In the genomic region with DNA sequence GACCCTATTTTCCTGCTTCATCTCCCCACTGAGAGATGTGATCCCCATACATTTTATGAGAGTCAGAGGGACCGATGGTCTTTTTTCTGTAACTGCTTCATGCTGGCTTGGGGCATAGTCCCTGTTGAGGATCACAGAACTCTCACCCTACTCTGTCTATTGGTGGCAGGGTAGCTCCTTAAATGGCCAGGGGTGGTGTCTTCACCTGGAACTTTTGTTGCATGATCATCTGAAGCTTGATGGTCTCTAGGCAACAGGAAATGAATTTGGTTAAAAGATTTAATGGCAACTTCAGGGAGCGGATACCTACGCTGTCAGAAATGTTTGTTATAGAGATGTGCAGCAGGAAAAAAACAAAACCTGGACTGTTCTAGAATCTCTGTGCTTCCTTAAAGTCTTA, we compare ENCODE assay signal across 20 cellular contexts.
A peak's percentile ranks its signal among the peaks of the same experiment; 100 is the strongest.
DNase-seq lines count a peak whose midpoint lies in the region; ATAC-seq, FAIRE-seq and TF ChIP-seq lines count a peak whose summit lies in the region.
"Had no signal": no experiment of that assay in that cellular context is flagged by ENCODE, and none has a peak within 500 bp of the region (broad histone marks: within the 10 kb centered on the region; RNA-seq: fewer than 3 reads in every experiment).

No MANE protein-coding gene starts in this region.

- RAD21 ChIA-PET in GM12878 (lab: Charles Lee; ENCODE audit: unreplicated experiment): interaction anchor here (1.0 to 3.7 kb wide), 5 partner anchors 8 to 218 kb away, joined by 3 to 28 read pairs (median 3); no protein-coding TSS in a partner anchor

- H3K27ac ChIP-seq in liver (ENCODE audit: low read depth in 1 of 2, low read length in 2 of 2) (no peak overlapping the region), HepG2 (ENCODE audit: extremely low read length, insufficient read depth, low read length) (no peak overlapping the region), GM12878 (ENCODE audit: control insufficient read depth, insufficient read depth) (no peak overlapping the region)
- H3K27ac ChIP-seq: cardiac muscle cell, KMS-11, thoracic aorta had no signal

- POLR2A ChIA-PET in HepG2 (lab: Yijun Ruan, JAX): no interaction called here
- POLR2A ChIA-PET in GM12878 (lab: Charles Lee): interaction anchor here (1.1 kb wide), 1 partner anchor 87 kb away, joined by 4 read pairs; no protein-coding TSS in a partner anchor

- WGBS in liver: 92% methylated on average over 3 of the region's 3 CpGs
- WGBS in HepG2 (ENCODE audit: low lambda C conversion rate): 42% methylated on average over 3 of the region's 3 CpGs
- 31% methylated on average over 3 of the region's 3 CpGs for WGBS in GM12878 (ENCODE audit: insufficient coverage, insufficient replicate concordance, low lambda C conversion rate, missing lambda C conversion rate)

- no peaks in the 10 kb centered on the region for H3K36me3 ChIP-seq in liver (ENCODE audit: control insufficient read depth in 4 of 4, insufficient read depth in 3 of 4, low read depth in 1 of 4, low read length in 3 of 4)
- no peaks in the 10 kb centered on the region for H3K36me3 ChIP-seq in HepG2 (replicated peaks in 1 of 2; ENCODE audit: control insufficient read depth in 1 of 2, insufficient read depth in 2 of 2, low read length in 2 of 2)
- no peaks in the 10 kb centered on the region for H3K36me3 ChIP-seq in GM12878 (ENCODE audit: control insufficient read depth in 2 of 2, insufficient read depth in 2 of 2, low read length in 1 of 2)
- H3K36me3 ChIP-seq: cardiac muscle cell, HAP-1, thoracic aorta had no signal

- no peaks in the 10 kb centered on the region for H3K79me2 ChIP-seq in HepG2 (ENCODE audit: insufficient read depth, low read length)
- no peaks in the 10 kb centered on the region for H3K79me2 ChIP-seq in GM12878 (ENCODE audit: control insufficient read depth, insufficient read depth, low read length)

- CTCF ChIA-PET in HepG2 (lab: Yijun Ruan, JAX; ENCODE audit: low intra/inter-chr PET ratio, low total read pairs) (no interaction called here), GM12878 (lab: Yijun Ruan, JAX) (interaction anchor here (0.8 to 7.0 kb wide), 15 partner anchors 21 to 303 kb away, joined by 3 to 111 read pairs (median 4); no protein-coding TSS in a partner anchor)

- H4K20me1 ChIP-seq in HepG2 (ENCODE audit: insufficient read depth, low read length) (no peaks in the 10 kb centered on the region), GM12878 (ENCODE audit: control insufficient read depth, insufficient read depth) (no peaks in the 10 kb centered on the region)

- no peak overlapping the region for H3K4me3 ChIP-seq in liver (ENCODE audit: low read depth in 1 of 3, low read length in 3 of 3)
- no peak overlapping the region for H3K4me3 ChIP-seq in HepG2 (replicated peaks in 1 of 3; ENCODE audit: insufficient read depth in 1 of 3, low read depth in 2 of 3, low read length in 3 of 3)
- no peak overlapping the region for H3K4me3 ChIP-seq in GM12878
- H3K4me3 ChIP-seq: cardiac muscle cell, HAP-1, thoracic aorta had no signal

- BruUV-seq in HepG2 (replicated peaks; lab: Mats Ljungman, UMichigan): no TSS peak
- BruUV-seq in GM12878 (replicated peaks; lab: Mats Ljungman, UMichigan): no TSS peak

- H3K9ac ChIP-seq in liver (ENCODE audit: low read depth in 1 of 2, low read length in 2 of 2) (no peak overlapping the region), HepG2 (ENCODE audit: insufficient read depth, low read depth, low read length) (no peak overlapping the region), GM12878 (ENCODE audit: control insufficient read depth, insufficient read depth, low read length) (no peak overlapping the region)
- H3K9ac ChIP-seq: KMS-11 had no signal

- in situ Hi-C loops in HepG2 (cut with HindIII; ENCODE audit: extremely low pct_ligation_motif_present, low pct_unique_long_range_greater_than_20kb) (loop anchor here (10.0 to 25.0 kb wide), 2 partner anchors 158 to 250 kb away; no protein-coding TSS in a partner anchor), GM12878 (cut with MboI) (loop anchor here (10.0 kb wide), 1 partner anchor 158 kb away; no protein-coding TSS in a partner anchor)

- DNase-seq in HepG2 (ENCODE audit: low spot score) (no peak), HT-29 (ENCODE audit: low spot score) (peak; percentile 52), GM12878 (ENCODE audit: low read depth, low spot score) (no peak), NCI-H1436 treated with DMSO at 0.1 percent for 48 hours (lab: John Stamatoyannopoulos, UW) (no peak), NCI-H1092 treated with DMSO at 0.1 percent for 48 hours (lab: John Stamatoyannopoulos, UW) (no peak)
- DNase-seq: activated CD4-positive, CD25-positive, alpha-beta regulatory T cell treated with anti-CD3 and anti-CD28 coated beads, Interleukin-2, amount 50 U/mL, for 72 hours; activated naive CD8-positive, alpha-beta T cell treated with anti-CD3 and anti-CD28 coated beads, Interleukin-2, amount 10 ng/mL, durations not matched to agents 7 days and 5 days; foreskin fibroblast; NCI-H1694; retina; stimulated activated CD4-positive, alpha-beta T cell treated with anti-CD3 and anti-CD28 coated beads, Interleukin-1b, Interleukin-23, amount 100 ng/mL, for 48 hours had no signal

- intact Hi-C loops in HepG2 (cut with micrococcal nuclease; ENCODE audit: unreplicated experiment): no loop called here
- intact Hi-C loops in GM12878 (cut with micrococcal nuclease; ENCODE audit: unreplicated experiment): loop anchor here (10.0 kb wide), 1 partner anchor 598 kb away; a partner anchor contains a TSS

- ATAC-seq in HepG2 (no peak), GM12878 (peak; percentile 77), GM18870 (IDR thresholded peaks at IDR 0.05; ENCODE audit: unreplicated experiment) (no peak), HG02981 (IDR thresholded peaks at IDR 0.05; ENCODE audit: unreplicated experiment) (no peak)
- ATAC-seq: natural killer cell treated with Interleukin-12 subunit alpha and Interleukin-12 subunit beta and Interleukin-15 and Interleukin-18, amount 100 ng/mL, for 72 hours had no signal

- H3K27me3 ChIP-seq in liver (ENCODE audit: control insufficient read depth in 4 of 4, insufficient read depth in 4 of 4, low read length in 3 of 4): no peaks in the 10 kb centered on the region
- peaks cover under 1 to 9% of the 10 kb centered on the region in 2 experiments; a peak in 2 of 5 replicates for H3K27me3 ChIP-seq in HepG2 (ENCODE audit: control insufficient read depth in 1 of 2, insufficient read depth in 2 of 2, low read length in 2 of 2)
- H3K27me3 ChIP-seq in GM12878 (replicated peaks in 1 of 2; ENCODE audit: control insufficient read depth in 2 of 2, insufficient read depth in 2 of 2, low read length in 1 of 2): no peaks in the 10 kb centered on the region
- H3K27me3 ChIP-seq: cardiac muscle cell had no signal

- TF ChIP-seq RAD21 in liver (IDR thresholded peaks at IDR 0.05): peak; percentile 56 to 61
- TF ChIP-seq RAD21 in HepG2 (CRISPR knock-in tag; IDR thresholded peaks at IDR 0.05): no peak
- TF ChIP-seq RAD21 in GM12878 (IDR thresholded peaks at IDR 0.05; ENCODE audit: insufficient read depth, low read depth, low read length): peak; percentile 45; the same call in 1 of the 2 replicates

- TF ChIP-seq POLR2A in HepG2 (IDR thresholded peaks at IDR 0.05; ENCODE audit: insufficient read depth in 1 of 2, low read depth in 2 of 2, low read length in 2 of 2) (no peak), GM12878 (IDR thresholded peaks at IDR 0.05; ENCODE audit: low read depth, low read length) (no peak)

- FAIRE-seq in HepG2 (lab: Jason Lieb, UNC) (no peak), GM12878 (lab: Jason Lieb, UNC) (peak; percentile 23)
- FAIRE-seq: RCC 7860 had no signal

- H3K9me3 ChIP-seq in liver (ENCODE audit: control insufficient read depth in 4 of 4, low read length in 3 of 4) (no peaks in the 10 kb centered on the region), HepG2 (ENCODE audit: low read length) (no peaks in the 10 kb centered on the region), GM12878 (replicated peaks; ENCODE audit: control insufficient read depth, insufficient read depth, low read length) (no peaks in the 10 kb centered on the region)
- H3K9me3 ChIP-seq: HAP-1, thoracic aorta had no signal

- no peak overlapping the region for H2AFZ ChIP-seq in HepG2 (ENCODE audit: low read length)
- no peak overlapping the region for H2AFZ ChIP-seq in GM12878 (ENCODE audit: control insufficient read depth, low read depth, low read length)

- H3K4me2 ChIP-seq in HepG2 (ENCODE audit: low read depth, low read length) (no peak overlapping the region), GM12878 (ENCODE audit: control insufficient read depth, insufficient read depth) (no peak overlapping the region)
- H3K4me2 ChIP-seq: KMS-11 had no signal

- SMC1A ChIA-PET in GM12878 (lab: Charles Lee; ENCODE audit: uncharacterized antibody, unreplicated experiment): interaction anchor here (0.7 to 1.7 kb wide), 6 partner anchors 9 to 162 kb away, joined by 3 to 11 read pairs (median 4); no protein-coding TSS in a partner anchor

- TF ChIP-seq CTCF in liver (IDR thresholded peaks at IDR 0.05; ENCODE audit: low read depth, low read length, missing input control) (no peak), HepG2 (CRISPR knock-in tag; IDR thresholded peaks at IDR 0.05) (no peak), GM12878 (IDR thresholded peaks at IDR 0.05 in 2 of 3, conservative IDR thresholded peaks at IDR 0.05 in 1 of 3; ENCODE audit: control insufficient read depth in 2 of 3, extremely low read depth in 1 of 3, insufficient read depth in 1 of 3, low read depth in 3 of 3, low read length in 3 of 3) (peak in 2 of 3 experiments; percentile 20 to 24; a peak in 2 of 6 replicates)

- TF ChIP-seq EP300 in HepG2 (IDR thresholded peaks at IDR 0.05; ENCODE audit: low read depth in 2 of 2, low read length in 2 of 2) (no peak), HepG2 (CRISPR knock-in tag; IDR thresholded peaks at IDR 0.05; ENCODE audit: borderline replicate concordance) (no peak), GM12878 (IDR thresholded peaks at IDR 0.05; ENCODE audit: borderline replicate concordance in 1 of 2, control insufficient read depth in 1 of 2, low read depth in 2 of 2, low read length in 2 of 2) (no peak)

- H3K4me1 ChIP-seq in liver (ENCODE audit: control insufficient read depth in 4 of 4, insufficient read depth in 4 of 4, low read length in 3 of 4) (peaks cover 0 to 4% (median under 1%) of the 10 kb centered on the region in 4 donors), HepG2 (ENCODE audit: insufficient read depth, low read length) (no peaks in the 10 kb centered on the region), GM12878 (ENCODE audit: control insufficient read depth, insufficient read depth, low read length) (peaks cover 5% of the 10 kb centered on the region; the same call in 1 of the 2 replicates)
- H3K4me1 ChIP-seq: HAP-1 had no signal

TF ChIP-seq in liver, 16 proteins besides CTCF, POLR2A, EP300 and RAD21 (continues in another document):
- no peak for TF ChIP-seq FOXA2 (IDR thresholded peaks at IDR 0.05)

TF ChIP-seq in HepG2, 621 proteins besides CTCF, POLR2A, EP300 and RAD21 (continues in another document):
- TF ChIP-seq ZNF737 (CRISPR knock-in tag; IDR thresholded peaks at IDR 0.05; ENCODE audit: borderline replicate concordance) (no peak), ZNF883 (CRISPR knock-in tag; IDR thresholded peaks at IDR 0.05; ENCODE audit: not compliant biosample characterization) (no peak), MLLT10 (CRISPR knock-in tag; IDR thresholded peaks at IDR 0.05) (no peak)

TF ChIP-seq in GM12878, 131 proteins besides CTCF, POLR2A, EP300 and RAD21 (continues in another document):
- no peak for TF ChIP-seq FOXK2 (IDR thresholded peaks at IDR 0.05)

Comparison
In these comparisons a context has a peak if more than half of its experiments do, and no peak if none do; other contexts are left out.
1. CTCF ChIP-seq: peak in GM12878 (2 of 3); none in liver (single experiment) and HepG2 (single experiment).